8 cellular contexts compared by ENCODE assay signal in the genomic region with DNA sequence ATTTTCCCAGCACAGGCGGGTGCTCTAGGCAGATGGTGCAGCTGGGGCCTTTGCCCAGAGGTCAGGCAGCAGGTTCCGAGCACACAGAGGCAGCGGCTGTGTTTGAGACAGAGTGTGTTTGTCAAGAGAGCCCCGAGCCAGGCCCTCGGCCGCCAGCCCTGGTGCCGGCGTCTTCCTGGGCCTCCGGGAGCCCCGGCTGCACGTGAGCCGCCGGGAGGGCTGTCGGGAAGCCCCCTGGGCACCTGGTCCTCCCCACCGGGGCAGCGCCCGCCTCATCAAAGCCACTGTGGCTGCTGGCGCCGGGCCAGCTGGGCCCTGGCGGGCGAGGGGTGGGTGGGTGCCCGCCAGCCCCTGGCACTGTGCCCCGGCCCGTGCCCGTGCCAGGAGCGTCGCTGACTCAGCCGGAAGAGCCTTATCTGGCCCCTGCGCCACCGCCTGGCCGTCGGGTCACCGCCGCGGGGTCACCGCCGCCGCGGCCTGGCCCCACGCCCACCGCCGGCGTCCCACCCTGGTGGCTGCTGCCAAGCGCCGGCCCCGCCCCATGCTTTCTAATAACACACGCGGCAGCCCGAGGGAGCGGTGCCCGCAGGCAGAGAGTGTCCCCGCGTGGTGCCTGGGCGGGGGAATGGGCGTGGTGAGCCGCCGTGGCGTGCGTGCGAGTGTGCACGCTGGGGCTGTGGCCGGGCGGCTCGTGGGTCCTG. TPM values are rescaled to one million over a fixed set of nuclear protein-coding genes. Genes with fewer than 3 reads are reported as not detected.
DNase-seq lines count a peak whose midpoint lies in the region; FAIRE-seq and TF ChIP-seq lines count a peak whose summit lies in the region.

No MANE protein-coding gene starts in this region.

- intact Hi-C loops in activated CD4-positive, alpha-beta T cell treated with anti-CD3 and anti-CD28 coated beads, Interleukin-2, amount 10 ng/mL, durations not matched to agents 24 days and 14 days (cut with micrococcal nuclease), result no loop called here
- intact Hi-C loops in stomach (cut with DNase I; ENCODE audit: low total_unique reads), result no loop called here

- TF ChIP-seq POLR2A in GM12892 (IDR thresholded peaks at IDR 0.05; ENCODE audit: low read depth, low read length), result no peak
- TF ChIP-seq POLR2A in stomach (IDR thresholded peaks at IDR 0.05), result no peak

- H3K27me3 ChIP-seq in stomach, result peaks cover 0 to 12% (median 0%) of the 10 kb centered on the region in 3 donors

- DNase-seq in GM12892 (ENCODE audit: insufficient read length) (no peak), M059J (ENCODE audit: low read depth) (peak; percentile 86), dermis blood vessel endothelial cell (peak; percentile 72), mucosa of gallbladder (ENCODE audit: low spot score) (peak; percentile 78), stomach (peak; percentile 92), KG1 (lab: John Stamatoyannopoulos, UW) (no peak), NCI-H82 (lab: John Stamatoyannopoulos, UW) (no peak)
- peak; percentile 86 for DNase-seq in activated CD4-positive, alpha-beta T cell treated with anti-CD3 and anti-CD28 coated beads, Interleukin-2, amount 10 ng/mL, durations not matched to agents 24 days and 14 days

- H3K36me3 Mint-ChIP-seq in activated CD4-positive, alpha-beta T cell treated with anti-CD3 and anti-CD28 coated beads, Interleukin-2, amount 10 ng/mL, durations not matched to agents 24 days and 14 days (ENCODE audit: low read depth), result peaks cover 28% of the 10 kb centered on the region

- 14 to 38% (median 15%) methylated on average over 16 to 64 of the region's 64 CpGs for WGBS in stomach, 5 donors

- H3K4me1 Mint-ChIP-seq in activated CD4-positive, alpha-beta T cell treated with anti-CD3 and anti-CD28 coated beads, Interleukin-2, amount 10 ng/mL, durations not matched to agents 24 days and 14 days, result peaks cover 20% of the 10 kb centered on the region

- H3K4me3 ChIP-seq in stomach, result peak overlapping the region; percentile 33 to 45 (median 37)

- TF ChIP-seq EP300 in stomach (IDR thresholded peaks at IDR 0.05), result no peak

- H3K4me3 Mint-ChIP-seq in activated CD4-positive, alpha-beta T cell treated with anti-CD3 and anti-CD28 coated beads, Interleukin-2, amount 10 ng/mL, durations not matched to agents 24 days and 14 days, result peak overlapping the region; percentile 75

- no peaks in the 10 kb centered on the region for H3K27me3 Mint-ChIP-seq in activated CD4-positive, alpha-beta T cell treated with anti-CD3 and anti-CD28 coated beads, Interleukin-2, amount 10 ng/mL, durations not matched to agents 24 days and 14 days

- H3K9me3 Mint-ChIP-seq in activated CD4-positive, alpha-beta T cell treated with anti-CD3 and anti-CD28 coated beads, Interleukin-2, amount 10 ng/mL, durations not matched to agents 24 days and 14 days, result no peaks in the 10 kb centered on the region

- peaks cover 25 to 55% (median 43%) of the 10 kb centered on the region in 4 donors for H3K4me1 ChIP-seq in stomach

- FAIRE-seq in GM12892 (lab: Jason Lieb, UNC), result peak; percentile 46

- H3K27ac Mint-ChIP-seq in activated CD4-positive, alpha-beta T cell treated with anti-CD3 and anti-CD28 coated beads, Interleukin-2, amount 10 ng/mL, durations not matched to agents 24 days and 14 days, result no peak overlapping the region

- H3K36me3 ChIP-seq in stomach, result peaks cover 0 to 5% (median 0%) of the 10 kb centered on the region in 4 donors

- peak in 1 of 7 experiments; percentile 12 for TF ChIP-seq CTCF in stomach (IDR thresholded peaks at IDR 0.05)

- no peaks in the 10 kb centered on the region for H3K9me3 ChIP-seq in stomach

- H3K27ac ChIP-seq in stomach, result peak overlapping the region; percentile 85 to 90 (median 89)

RNA-seq across cellular contexts. Expression of a gene that starts 14.9 kb away (rescaled TPM):
- 20.7 TPM for polyA plus RNA-seq in GM12892 (2012; ENCODE audit: missing spikeins)
- total RNA-seq in M059J (2014; rRNA removed; shearing (Covaris generic)), result 0.71 and 3.7 TPM in 2 replicates
- 35.6 and 36.6 TPM in 2 replicates for total RNA-seq in activated CD4-positive, alpha-beta T cell treated with anti-CD3 and anti-CD28 coated beads, Interleukin-2, amount 10 ng/mL, durations not matched to agents 24 days and 14 days
- 9.0 and 9.7 TPM in 2 replicates for total RNA-seq in dermis blood vessel endothelial cell
- total RNA-seq in mucosa of gallbladder, result 7.0 TPM
- total RNA-seq in stomach, result 10 to 100 TPM in 2 of 5 donors, 1 to 10 TPM in 2, not detected in 1; 1.8 to 23.5 (median 8.6) TPM
- 1 to 10 TPM; 1.1 to 4.3 (median 2.1) TPM for polyA plus RNA-seq in stomach

RNA-seq across cellular contexts. Expression of a gene that starts 23.6 kb away (rescaled TPM):
- 0.36 TPM for polyA plus RNA-seq in GM12892 (2012; ENCODE audit: missing spikeins)
- total RNA-seq in M059J (2014; rRNA removed; shearing (Covaris generic)), result not detected in 2 replicates
- 12.9 and 16.8 TPM in 2 replicates for total RNA-seq in activated CD4-positive, alpha-beta T cell treated with anti-CD3 and anti-CD28 coated beads, Interleukin-2, amount 10 ng/mL, durations not matched to agents 24 days and 14 days
- total RNA-seq in dermis blood vessel endothelial cell, result not detected in 2 replicates
- 0.17 TPM for total RNA-seq in mucosa of gallbladder
- not detected for total RNA-seq in stomach
- polyA plus RNA-seq in stomach, result not detected

RNA-seq across cellular contexts. Expression of a gene that starts 27.7 kb away (rescaled TPM):
- 25.0 TPM for polyA plus RNA-seq in GM12892 (2012; ENCODE audit: missing spikeins)
- total RNA-seq in M059J (2014; rRNA removed; shearing (Covaris generic)), result 30.4 and 37.0 TPM in 2 replicates
- total RNA-seq in activated CD4-positive, alpha-beta T cell treated with anti-CD3 and anti-CD28 coated beads, Interleukin-2, amount 10 ng/mL, durations not matched to agents 24 days and 14 days, result 86.8 and 91.5 TPM in 2 replicates
- total RNA-seq in dermis blood vessel endothelial cell (36.9 and 47.0 TPM in 2 replicates), mucosa of gallbladder (47.5 TPM), stomach (10 to 100 TPM in 3 of 5 donors, 1 to 10 TPM in 2; 5.8 to 62.0 (median 29.7) TPM)
- 10 to 100 TPM; 47.1 to 63.8 (median 60.0) TPM for polyA plus RNA-seq in stomach

RNA-seq across cellular contexts. Expression of a gene that starts 43.4 kb away (rescaled TPM):
- 14.6 TPM for polyA plus RNA-seq in GM12892 (2012; ENCODE audit: missing spikeins)
- total RNA-seq in M059J (2014; rRNA removed; shearing (Covaris generic)), result 48.9 and 70.4 TPM in 2 replicates
- 104 and 111 TPM in 2 replicates for total RNA-seq in activated CD4-positive, alpha-beta T cell treated with anti-CD3 and anti-CD28 coated beads, Interleukin-2, amount 10 ng/mL, durations not matched to agents 24 days and 14 days
- total RNA-seq in dermis blood vessel endothelial cell (69.9 and 83.3 TPM in 2 replicates), mucosa of gallbladder (52.5 TPM), stomach (100 to 1,000 TPM in 2 of 5 donors, 10 to 100 TPM in 3; 19.1 to 410 (median 67.7) TPM)
- polyA plus RNA-seq in stomach, result 10 to 100 TPM; 44.4 to 81.3 (median 51.9) TPM

RNA-seq across cellular contexts. Expression of a gene that starts 47.5 kb away (rescaled TPM):
- polyA plus RNA-seq in GM12892 (2012; ENCODE audit: missing spikeins), result not detected
- total RNA-seq in M059J (2014; rRNA removed; shearing (Covaris generic)), result not detected in 2 replicates
- not detected in 2 replicates for total RNA-seq in activated CD4-positive, alpha-beta T cell treated with anti-CD3 and anti-CD28 coated beads, Interleukin-2, amount 10 ng/mL, durations not matched to agents 24 days and 14 days
- total RNA-seq in dermis blood vessel endothelial cell, result not detected in 2 replicates
- not detected for total RNA-seq in mucosa of gallbladder
- total RNA-seq in stomach, result not detected
- not detected for polyA plus RNA-seq in stomach

Comparison
In these comparisons a context has a peak if more than half of its experiments do, and no peak if none do; other contexts are left out.
1. DNase-seq: peak in M059J (single experiment), activated CD4-positive, alpha-beta T cell treated with anti-CD3 and anti-CD28 coated beads, Interleukin-2, amount 10 ng/mL, durations not matched to agents 24 days and 14 days (single experiment), dermis blood vessel endothelial cell (single experiment), mucosa of gallbladder (single experiment) and stomach (single experiment); none in GM12892 (single experiment), KG1 (single experiment) and NCI-H82 (single experiment).
2. RNA of a gene that starts 23.6 kb away (total RNA-seq): 12.9 to 16.8 TPM in activated CD4-positive, alpha-beta T cell treated with anti-CD3 and anti-CD28 coated beads, Interleukin-2, amount 10 ng/mL, durations not matched to agents 24 days and 14 days; 0.17 TPM in mucosa of gallbladder (single experiment), not detected in M059J, not detected in dermis blood vessel endothelial cell and not detected in stomach; every median in the first group is over 10 times any median in the second.